7 cellular contexts compared by ENCODE assay signal in genomic region chr1:21939650-21940374, GRCh38. TPM values are rescaled to one million over a fixed set of nuclear protein-coding genes. Genes with fewer than 3 reads are reported as not detected.
A peak's percentile ranks its signal among the peaks of the same experiment; 100 is the strongest.
DNase-seq lines count a peak whose midpoint lies in the region; ATAC-seq and TF ChIP-seq lines count a peak whose summit lies in the region.

No MANE protein-coding gene starts in this region.

- no peaks in the 10 kb centered on the region for H3K36me3 Mint-ChIP-seq in osteocyte (ENCODE audit: unreplicated experiment)

- no peaks in the 10 kb centered on the region for H3K27me3 Mint-ChIP-seq in osteocyte (ENCODE audit: unreplicated experiment)

- peak; percentile 67 for TF ChIP-seq CTCF in osteocyte (IDR thresholded peaks at IDR 0.05)

- peak; percentile 67 for ATAC-seq in SK-N-SH treated with all-trans-retinoic acid at 6 μM for 48 hours
- ATAC-seq in activated CD4-positive, CD25-positive, alpha-beta regulatory T cell treated with anti-CD3 and anti-CD28 coated beads, Interleukin-2, amount 50 U/mL, for 24 hours = no peak

- peak overlapping the region; percentile 93 for H3K27ac Mint-ChIP-seq in osteocyte (ENCODE audit: unreplicated experiment)

- DNase-seq in HK-2 (ENCODE audit: unreplicated experiment) (peak; percentile 91), fibroblast of the conjunctiva (ENCODE audit: low read depth) (peak; percentile 84), osteocyte (ENCODE audit: extremely low spot score, unreplicated experiment) (peak; percentile 93), NCI-H2081 (lab: John Stamatoyannopoulos, UW) (no peak), DMS79 (lab: John Stamatoyannopoulos, UW) (no peak)

- peaks cover 73% of the 10 kb centered on the region for H3K4me1 Mint-ChIP-seq in osteocyte (ENCODE audit: unreplicated experiment)

- no peaks in the 10 kb centered on the region for H3K9me3 Mint-ChIP-seq in osteocyte (ENCODE audit: unreplicated experiment)

- H3K4me3 Mint-ChIP-seq in osteocyte (ENCODE audit: unreplicated experiment) = no peak overlapping the region

TF ChIP-seq in SK-N-SH treated with all-trans-retinoic acid at 6 μM for 48 hours, 23 proteins besides CTCF, POLR2A, EP300 and RAD21:
- TF ChIP-seq ISL1 (CRISPR knock-in tag; IDR thresholded peaks at IDR 0.05) = no peak
- no peak for TF ChIP-seq TOX (CRISPR knock-in tag; IDR thresholded peaks at IDR 0.05; ENCODE audit: borderline replicate concordance)
- TF ChIP-seq ZFP30 (CRISPR knock-in tag; IDR thresholded peaks at IDR 0.05) = no peak
TF ChIP-seq in SK-N-SH treated with all-trans-retinoic acid at 6 μM for 48 hours: peak in this region for 0.

RNA-seq across cellular contexts. Expression of gene HSPG2, which starts 2.7 kb away (rescaled TPM):
- 197 and 230 TPM in 2 replicates for total RNA-seq in osteocyte

RNA-seq across cellular contexts. Expression of gene CELA3B, which starts 37.0 kb away (rescaled TPM):
- not detected in 2 replicates for total RNA-seq in osteocyte

Comparison
In these comparisons a context has a peak if more than half of its experiments do, and no peak if none do; other contexts are left out.
1. DNase-seq: peak in HK-2 (single experiment), fibroblast of the conjunctiva (single experiment) and osteocyte (single experiment); none in NCI-H2081 (0 of 2) and DMS79 (single experiment).